ENCODE assay signal across 8 cellular contexts in the genomic region with DNA sequence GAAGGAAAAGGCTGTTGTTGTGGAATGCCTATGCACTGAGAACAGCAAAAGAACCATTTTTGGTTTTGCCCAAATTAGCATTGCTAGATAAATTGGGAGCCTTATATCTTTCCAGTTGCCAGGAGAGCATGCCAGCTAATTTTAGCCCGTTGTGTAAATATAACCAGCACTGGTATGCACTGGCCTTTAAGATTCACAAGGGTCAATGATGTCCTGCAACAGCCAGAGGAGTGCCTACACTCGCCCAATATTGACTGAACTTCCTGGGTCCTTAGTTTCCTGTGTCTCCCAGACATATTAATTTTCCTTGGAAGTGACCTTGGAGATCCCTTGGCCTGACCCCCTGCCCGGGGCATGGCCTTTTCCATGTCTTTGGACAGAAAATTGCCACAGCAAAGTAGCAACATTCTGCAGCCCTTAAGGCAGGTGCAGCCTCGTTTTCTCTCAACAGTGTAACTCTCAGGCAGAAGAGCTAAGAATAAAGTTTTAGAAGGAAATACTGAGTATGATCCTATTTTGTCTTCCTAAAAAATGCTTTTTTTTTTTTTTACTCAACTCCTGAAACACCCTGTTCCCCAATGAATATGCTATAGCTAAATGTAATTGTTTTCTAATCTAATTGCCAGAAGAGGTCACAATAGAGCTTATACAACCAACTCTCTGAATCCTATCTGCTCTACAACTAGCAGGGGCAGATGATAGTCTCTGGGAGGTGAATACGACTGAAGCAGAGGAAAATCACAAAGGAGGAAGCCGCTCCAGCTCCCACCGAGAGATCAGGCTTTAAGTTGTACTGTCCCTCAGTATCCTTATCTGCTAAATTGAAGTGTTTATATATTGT.
DNase-seq lines count a peak whose midpoint lies in the region; ATAC-seq and TF ChIP-seq lines count a peak whose summit lies in the region.

No MANE protein-coding gene starts in this region.

- ATAC-seq in HG02678 (IDR thresholded peaks at IDR 0.05; ENCODE audit: unreplicated experiment): peak; percentile 62
- no peak for ATAC-seq in HG03460 (IDR thresholded peaks at IDR 0.05; ENCODE audit: unreplicated experiment)
- ATAC-seq in HG03108 (IDR thresholded peaks at IDR 0.05; ENCODE audit: unreplicated experiment): no peak
- ATAC-seq in HG02571 (IDR thresholded peaks at IDR 0.05; ENCODE audit: unreplicated experiment): no peak

- DNase-seq in AG10803 (ENCODE audit: low read depth) (peak; percentile 27), iPS-NIHi11 (ENCODE audit: low spot score) (peak; percentile 31), NCI-H1436 treated with DMSO at 0.1 percent for 48 hours (lab: John Stamatoyannopoulos, UW) (no peak)

- TF ChIP-seq CTCF in AG10803 (conservative IDR thresholded peaks at IDR 0.05; ENCODE audit: low read length) (peak; percentile 27; the same call in 1 of the 2 replicates), VCaP (conservative IDR thresholded peaks at IDR 0.05) (peak; percentile 63)

- no peak overlapping the region for H3K4me3 ChIP-seq in AG10803 (ENCODE audit: low read length)

- no peak overlapping the region for H3K27ac ChIP-seq in VCaP
